In the genomic region with DNA sequence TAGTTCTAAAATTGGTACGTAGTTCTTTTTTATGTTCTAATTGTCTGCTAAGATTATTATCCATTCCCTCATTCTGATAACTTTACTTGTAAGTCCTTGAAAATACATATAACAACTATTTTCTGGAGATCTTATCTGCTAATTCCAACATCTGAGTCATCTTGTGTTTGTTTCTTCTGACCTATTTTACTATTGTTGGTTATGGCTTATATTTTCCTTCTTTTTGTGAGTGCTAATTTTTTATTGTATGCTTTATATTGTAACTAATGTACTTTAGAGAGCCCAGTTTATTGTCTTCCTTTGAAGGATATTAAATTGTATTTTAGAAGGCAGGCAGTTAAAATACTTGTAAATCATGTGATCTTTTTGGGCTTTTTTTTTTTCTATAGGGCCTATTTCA, we compare ENCODE assay signal across 22 cellular contexts.
"Had no signal": no experiment of that assay in that cellular context is flagged by ENCODE, and none has a peak within 500 bp of the region (broad histone marks: within the 10 kb centered on the region; RNA-seq: fewer than 3 reads in every experiment).

No MANE protein-coding gene starts in this region.

- FAIRE-seq: HepG2 had no signal

- H3K27me3 ChIP-seq: MG63 had no signal

- DNase-seq: IMR-90, Karpas-422, KG1, MG63, NCI-H1092, NCI-H1105 treated with DMSO at 0.1 percent for 48 hours, NCI-H1417 treated with DMSO at 0.1 percent for 48 hours, NCI-H146, NCI-H1694 treated with DMSO at 0.1 percent for 48 hours, NCI-H1930, NCI-H2081, NCI-H2107, NCI-H2171, NCI-H226, NCI-H446, NCI-H510A, NCI-H524 treated with DMSO at 0.1 percent for 48 hours, NCI-H69, NCI-H774, SHP77 had no signal

- H3K27ac ChIP-seq: RWPE1 had no signal

- H3K36me3 ChIP-seq: MG63 had no signal

- H3K9me3 ChIP-seq: MG63 had no signal

- H3K4me3 ChIP-seq: MG63 had no signal
